1 cellular context compared by ENCODE assay signal in genomic region chr16:5025171-5025632, GRCh38.
A peak's percentile ranks its signal among the peaks of the same experiment; 100 is the strongest.
TF ChIP-seq lines count a peak whose summit lies in the region.

No MANE protein-coding gene starts in this region.

TF ChIP-seq in K562, 482 proteins besides CTCF, POLR2A, EP300 and RAD21:
- peak; percentile 73 for TF ChIP-seq NFIC (IDR thresholded peaks at IDR 0.05)
- 0 out of 2 replicates have a peak, but pooled peaks have one; percentile 20 for TF ChIP-seq STAG1 (CRISPR knock-in tag; IDR thresholded peaks at IDR 0.05; ENCODE audit: borderline replicate concordance)
- no peak for TF ChIP-seq ZNF197 (CRISPR knock-in tag; IDR thresholded peaks at IDR 0.05; ENCODE audit: low read depth)
- TF ChIP-seq SMC3 (conservative IDR thresholded peaks at IDR 0.05; ENCODE audit: insufficient read depth, low read depth, low read length), result 0 out of 2 replicates have a peak, but pooled peaks have one; percentile 23
- TF ChIP-seq ZNF778 (CRISPR knock-in tag; IDR thresholded peaks at IDR 0.05), result no peak
